In genomic region chr5:12965804-12966203, GRCh38 we compare ENCODE assay signal across 36 cellular contexts.
"Had no signal": no experiment of that assay in that cellular context is flagged by ENCODE, and none has a peak within 500 bp of the region (broad histone marks: within the 10 kb centered on the region; RNA-seq: fewer than 3 reads in every experiment).

No MANE protein-coding gene starts in this region.

- H3K4me3 ChIP-seq: MG63 had no signal

- H3K9me3 ChIP-seq: MG63 had no signal

- H3K36me3 ChIP-seq: MG63 had no signal

- DNase-seq: Karpas-422, Kasumi-1, MG63, MM.1S, MV-4-11, NCI-H1048, NCI-H1092, NCI-H1092 treated with DMSO at 0.1 percent for 48 hours, NCI-H1105, NCI-H1105 treated with DMSO at 0.1 percent for 48 hours, NCI-H1417, NCI-H1417 treated with DMSO at 0.1 percent for 48 hours, NCI-H1436, NCI-H1436 treated with DMSO at 0.1 percent for 48 hours, NCI-H146, NCI-H1694, NCI-H1694 treated with DMSO at 0.1 percent for 48 hours, NCI-H187, NCI-H187 treated with DMSO at 0.1 percent for 48 hours, NCI-H1930, NCI-H2029, NCI-H2029 treated with DMSO at 0.1 percent for 48 hours, NCI-H2081, NCI-H2081 treated with DMSO at 0.1 percent for 48 hours, NCI-H2107, NCI-H2171, NCI-H2171 treated with DMSO at 0.1 percent for 48 hours, NCI-H2227 treated with DMSO at 0.1 percent for 48 hours, NCI-H226, NCI-H345, NCI-H446, NCI-H446 treated with DMSO at 0.1 percent for 48 hours, NCI-H510A, NCI-H510A treated with DMSO at 0.1 percent for 48 hours, NCI-H524, NCI-H524 treated with DMSO at 0.1 percent for 48 hours had no signal
